In genomic region chr2:7884338-7884737, GRCh38 we compare ENCODE assay signal across 17 cellular contexts.
DNase-seq lines count a peak whose midpoint lies in the region; ATAC-seq and TF ChIP-seq lines count a peak whose summit lies in the region.
"Had no signal": no experiment of that assay in that cellular context is flagged by ENCODE, and none has a peak within 500 bp of the region (broad histone marks: within the 10 kb centered on the region; RNA-seq: fewer than 3 reads in every experiment).

No MANE protein-coding gene starts in this region.

- H3K9me2 ChIP-seq in SK-N-SH, result no peaks in the 10 kb centered on the region

- CTCF ChIA-PET in SK-N-SH (lab: Yijun Ruan, JAX), result no interaction called here

- H3K36me3 Mint-ChIP-seq in endodermal cell (ENCODE audit: low read depth), result peaks cover 26% of the 10 kb centered on the region
- H3K36me3 Mint-ChIP-seq in stimulated activated effector memory CD8-positive, alpha-beta T cell treated with anti-CD3 and anti-CD28 coated beads, Interleukin-12 subunit alpha, Interleukin-12 subunit beta, amount 100 ng/mL, for 72 hours, result no peaks in the 10 kb centered on the region
- H3K36me3 Mint-ChIP-seq: CD4-positive, alpha-beta memory T cell had no signal

- H3K36me3 ChIP-seq in SK-N-SH (replicated peaks in 1 of 2; ENCODE audit: control insufficient read depth in 1 of 2, insufficient read depth in 2 of 2, low read length in 1 of 2) (no peaks in the 10 kb centered on the region), endodermal cell (ENCODE audit: control insufficient read depth, insufficient read depth, low read length) (no peaks in the 10 kb centered on the region), ovary (no peaks in the 10 kb centered on the region)

- H3K27me3 Mint-ChIP-seq in endodermal cell (ENCODE audit: insufficient read depth), result no peaks in the 10 kb centered on the region
- H3K27me3 Mint-ChIP-seq: CD4-positive, alpha-beta memory T cell had no signal

- POLR2A ChIA-PET in SK-N-SH (lab: Yijun Ruan, JAX), result no interaction called here

- H4K20me1 ChIP-seq in SK-N-SH (ENCODE audit: insufficient read depth), result no peaks in the 10 kb centered on the region

- no peak overlapping the region for H2AFZ ChIP-seq in SK-N-SH (ENCODE audit: low read depth)
- H2AFZ ChIP-seq: GM23248 had no signal

- H3K9ac ChIP-seq in SK-N-SH (no peak overlapping the region), endodermal cell (ENCODE audit: extremely low read depth, low read length, poor library complexity, severe bottlenecking) (no peak overlapping the region)
- H3K9ac ChIP-seq: GM23248 had no signal

- no peak for TF ChIP-seq RAD21 in SK-N-SH (IDR thresholded peaks at IDR 0.05; ENCODE audit: low read length)

- 43% methylated on average over 4 of the region's 4 CpGs for WGBS in SK-N-SH (ENCODE audit: low lambda C conversion rate)
- WGBS in endodermal cell (ENCODE audit: insufficient coverage in 1 of 2, insufficient read length in 1 of 2), 2 experiments, result 95% methylated on average over 3 of the region's 4 CpGs; no CpG with 5 or more reads in 1 of the 2 experiments
- WGBS in ovary, 3 donors, result 82 to 88% (median 83%) methylated on average over 4 of the region's 4 CpGs

- H3K27ac Mint-ChIP-seq in endodermal cell, result no peak overlapping the region
- H3K27ac Mint-ChIP-seq in stimulated activated effector memory CD8-positive, alpha-beta T cell treated with anti-CD3 and anti-CD28 coated beads, Interleukin-12 subunit alpha, Interleukin-12 subunit beta, amount 100 ng/mL, for 72 hours, result peak overlapping the region; percentile 21
- H3K27ac Mint-ChIP-seq: B cell; CD4-positive, alpha-beta memory T cell had no signal

- intact Hi-C loops in ovary (cut with DNase I), result no loop called here

- no peak overlapping the region for H3K4me3 Mint-ChIP-seq in endodermal cell
- no peak overlapping the region for H3K4me3 Mint-ChIP-seq in stimulated activated effector memory CD8-positive, alpha-beta T cell treated with anti-CD3 and anti-CD28 coated beads, Interleukin-12 subunit alpha, Interleukin-12 subunit beta, amount 100 ng/mL, for 72 hours
- H3K4me3 Mint-ChIP-seq: B cell; CD4-positive, alpha-beta memory T cell had no signal

- H3F3A ChIP-seq in SK-N-SH (replicated peaks; ENCODE audit: insufficient read depth), result no peaks in the 10 kb centered on the region

- no peaks in the 10 kb centered on the region for H3K79me2 ChIP-seq in SK-N-SH (ENCODE audit: insufficient read depth)

- no peak for ATAC-seq in stimulated activated effector memory CD8-positive, alpha-beta T cell treated with anti-CD3 and anti-CD28 coated beads, Interleukin-12 subunit alpha, Interleukin-12 subunit beta, amount 100 ng/mL, for 72 hours
- ATAC-seq in GM18498 (IDR thresholded peaks at IDR 0.05; ENCODE audit: unreplicated experiment), result no peak
- ATAC-seq in GM18502 (IDR thresholded peaks at IDR 0.05; ENCODE audit: poor library complexity, unreplicated experiment), result no peak

- peaks cover 38% of the 10 kb centered on the region for H3K4me1 Mint-ChIP-seq in endodermal cell
- H3K4me1 Mint-ChIP-seq in stimulated activated effector memory CD8-positive, alpha-beta T cell treated with anti-CD3 and anti-CD28 coated beads, Interleukin-12 subunit alpha, Interleukin-12 subunit beta, amount 100 ng/mL, for 72 hours, result peaks cover 6% of the 10 kb centered on the region
- H3K4me1 Mint-ChIP-seq: B cell; CD4-positive, alpha-beta memory T cell had no signal

- no peak overlapping the region for H3K4me3 ChIP-seq in SK-N-SH (ENCODE audit: low read depth in 2 of 2, low read length in 1 of 2)
- H3K4me3 ChIP-seq in endodermal cell (ENCODE audit: low read length), result no peak overlapping the region
- H3K4me3 ChIP-seq in ovary, result no peak overlapping the region
- H3K4me3 ChIP-seq: GM23248 had no signal

- no peaks in the 10 kb centered on the region for H3K27me3 ChIP-seq in SK-N-SH (ENCODE audit: insufficient read depth)
- H3K27me3 ChIP-seq in endodermal cell (ENCODE audit: control insufficient read depth, insufficient read depth, low read length, poor library complexity, severe bottlenecking), result no peaks in the 10 kb centered on the region
- H3K27me3 ChIP-seq in ovary, result no peaks in the 10 kb centered on the region

- H3K27ac ChIP-seq in SK-N-SH (ENCODE audit: low read depth in 2 of 2, low read length in 1 of 2), result no peak overlapping the region
- H3K27ac ChIP-seq in endodermal cell (ENCODE audit: low read depth, low read length), result no peak overlapping the region
- no peak overlapping the region for H3K27ac ChIP-seq in ovary
- H3K27ac ChIP-seq: GM23248 had no signal

- H3K9me3 ChIP-seq in SK-N-SH (no peaks in the 10 kb centered on the region), endodermal cell (ENCODE audit: control insufficient read depth, low read length) (no peaks in the 10 kb centered on the region), ovary (no peaks in the 10 kb centered on the region)

- peak; percentile 38 for DNase-seq in SK-N-SH
- peak; percentile 38 for DNase-seq in endodermal cell
- DNase-seq in stimulated activated effector memory CD8-positive, alpha-beta T cell treated with anti-CD3 and anti-CD28 coated beads, Interleukin-12 subunit alpha, Interleukin-12 subunit beta, amount 100 ng/mL, for 72 hours (ENCODE audit: low spot score in 2 of 2), result no peak
- no peak for DNase-seq in ovary
- DNase-seq: C1 segment of cervical spinal cord; Calu3; CD4-positive, alpha-beta memory T cell; COR-L47; DMS53; DMS79 treated with DMSO at 0.1 percent for 48 hours; GF-D8; GM23248; H7; HCEC 1CT had no signal

- H3K4me1 ChIP-seq in SK-N-SH (ENCODE audit: control insufficient read depth in 1 of 2, insufficient read depth in 2 of 2, low read depth in 1 of 2, low read length in 1 of 2) (peaks cover 3% of the 10 kb centered on the region in 2 experiments; a peak in 1 of 4 replicates), endodermal cell (ENCODE audit: control insufficient read depth, insufficient read depth, low read length) (peaks cover 4% of the 10 kb centered on the region), ovary (ENCODE audit: insufficient read depth) (no peaks in the 10 kb centered on the region)

- TF ChIP-seq CTCF in SK-N-SH (IDR thresholded peaks at IDR 0.05) (no peak), endodermal cell (conservative IDR thresholded peaks at IDR 0.05) (no peak), ovary (IDR thresholded peaks at IDR 0.05) (no peak)

- no peaks in the 10 kb centered on the region for H3K9me3 Mint-ChIP-seq in endodermal cell
- H3K9me3 Mint-ChIP-seq in stimulated activated effector memory CD8-positive, alpha-beta T cell treated with anti-CD3 and anti-CD28 coated beads, Interleukin-12 subunit alpha, Interleukin-12 subunit beta, amount 100 ng/mL, for 72 hours, result no peaks in the 10 kb centered on the region

- no peak overlapping the region for H3K4me2 ChIP-seq in SK-N-SH

- TF ChIP-seq EP300 in SK-N-SH (IDR thresholded peaks at IDR 0.05; ENCODE audit: borderline replicate concordance in 1 of 2, low read depth in 1 of 2, low read length in 1 of 2) (no peak), ovary (IDR thresholded peaks at IDR 0.05) (no peak)

- no peak for TF ChIP-seq POLR2A in ovary (IDR thresholded peaks at IDR 0.05)

TF ChIP-seq in SK-N-SH, 30 proteins besides CTCF, POLR2A, EP300 and RAD21:
- no peak for TF ChIP-seq NRF1 (IDR thresholded peaks at IDR 0.05; ENCODE audit: low read depth, low read length)
- TF ChIP-seq FOSL2 (IDR thresholded peaks at IDR 0.05; ENCODE audit: borderline replicate concordance, low read depth), result no peak
- TF ChIP-seq JUND (IDR thresholded peaks at IDR 0.05), result no peak
- no peak for TF ChIP-seq RXRA (IDR thresholded peaks at IDR 0.05; ENCODE audit: borderline replicate concordance, low read depth)
- no peak for TF ChIP-seq MXI1 (IDR thresholded peaks at IDR 0.05; ENCODE audit: low read depth, low read length)

Comparison
In these comparisons a context has a peak if more than half of its experiments do, and no peak if none do; other contexts are left out.
1. DNase-seq: peak in SK-N-SH (single experiment) and endodermal cell (single experiment); none in stimulated activated effector memory CD8-positive, alpha-beta T cell treated with anti-CD3 and anti-CD28 coated beads, Interleukin-12 subunit alpha, Interleukin-12 subunit beta, amount 100 ng/mL, for 72 hours (0 of 2) and ovary (0 of 5).